8 cellular contexts compared by ENCODE assay signal in genomic region chr17:58249270-58250133, GRCh38. TPM values are rescaled to one million over a fixed set of nuclear protein-coding genes. Genes with fewer than 3 reads are reported as not detected.
DNase-seq lines count a peak whose midpoint lies in the region; ATAC-seq and TF ChIP-seq lines count a peak whose summit lies in the region.

No MANE protein-coding gene starts in this region.

- H3K9ac ChIP-seq in mucosa of rectum (ENCODE audit: low read depth in 1 of 2, low read length in 2 of 2) = peak overlapping the region in 1 of 2 donors; percentile 6

- H3K27ac ChIP-seq in mucosa of rectum (ENCODE audit: low read depth in 2 of 2, low read length in 2 of 2) = no peak overlapping the region

- peak; percentile 42 for DNase-seq in GDM1 (lab: John Stamatoyannopoulos, UW)
- DNase-seq in NCI-H748 (lab: John Stamatoyannopoulos, UW; ENCODE audit: unreplicated experiment) = peak; percentile 69
- DNase-seq in activated CD8-positive, alpha-beta memory T cell treated with anti-CD3 and anti-CD28 coated beads, Interleukin-2, amount 50 U/mL, for 48 hours = peak; percentile 92
- no peak for DNase-seq in epithelial cell of proximal tubule (ENCODE audit: low read depth)
- peak; percentile 48 to 53 for DNase-seq in stimulated activated CD8-positive, alpha-beta memory T cell treated with anti-CD3 and anti-CD28 coated beads, Interleukin-4, amount 100 ng/mL, for 1 hour (ENCODE audit: low read depth in 2 of 2, low spot score in 1 of 2)

- peak; percentile 79 for TF ChIP-seq CTCF in epithelial cell of proximal tubule (conservative IDR thresholded peaks at IDR 0.05; ENCODE audit: low read depth, low read length)

- peaks cover 7 to 22% of the 10 kb centered on the region in 2 donors for H3K27me3 ChIP-seq in mucosa of rectum (ENCODE audit: control insufficient read depth in 2 of 2, insufficient read depth in 2 of 2, low read length in 2 of 2)

- no peaks in the 10 kb centered on the region for H3K36me3 ChIP-seq in mucosa of rectum (ENCODE audit: control insufficient read depth in 2 of 2, insufficient read depth in 2 of 2, low read length in 2 of 2)

- ATAC-seq in HG03342 (IDR thresholded peaks at IDR 0.05; ENCODE audit: unreplicated experiment) = peak; percentile 67
- no peak for ATAC-seq in GM21737 (IDR thresholded peaks at IDR 0.05; ENCODE audit: unreplicated experiment)

- H3K9me3 ChIP-seq in mucosa of rectum (ENCODE audit: control insufficient read depth in 2 of 2, low read length in 2 of 2) = no peaks in the 10 kb centered on the region

- peak overlapping the region; percentile 54 for H3K4me3 ChIP-seq in epithelial cell of proximal tubule (ENCODE audit: low read depth, low read length)
- peak overlapping the region; percentile 59 for H3K4me3 ChIP-seq in mucosa of rectum (ENCODE audit: low read length in 2 of 2)

- H3K4me1 ChIP-seq in mucosa of rectum (ENCODE audit: control insufficient read depth in 2 of 2, insufficient read depth in 2 of 2, low read length in 2 of 2) = peaks cover 0 to 5% of the 10 kb centered on the region in 2 donors

RNA-seq across cellular contexts. Expression of gene LPO, which starts 11.1 kb away (rescaled TPM):
- not detected in 2 replicates for total RNA-seq in epithelial cell of proximal tubule

RNA-seq across cellular contexts. Expression of gene MKS1, which starts 30.4 kb away (rescaled TPM):
- 10.9 and 16.1 TPM in 2 replicates for total RNA-seq in epithelial cell of proximal tubule

RNA-seq across cellular contexts. Expression of gene MPO, which starts 31.2 kb away (rescaled TPM):
- total RNA-seq in epithelial cell of proximal tubule = not detected in 2 replicates

RNA-seq across cellular contexts. Expression of gene EPX, which starts 57.0 kb away (rescaled TPM):
- total RNA-seq in epithelial cell of proximal tubule = not detected in 2 replicates
